12 cellular contexts compared by ENCODE assay signal in genomic region chr2:70596739-70597138, GRCh38. TPM values are rescaled to one million over a fixed set of nuclear protein-coding genes. Genes with fewer than 3 reads are reported as not detected.
DNase-seq lines count a peak whose midpoint lies in the region; ATAC-seq and TF ChIP-seq lines count a peak whose summit lies in the region.
"Had no signal": no experiment of that assay in that cellular context is flagged by ENCODE, and none has a peak within 500 bp of the region (broad histone marks: within the 10 kb centered on the region; RNA-seq: fewer than 3 reads in every experiment).

No MANE protein-coding gene starts in this region.

- peaks cover 10% of the 10 kb centered on the region for H3K36me3 Mint-ChIP-seq in WTC11
- no peaks in the 10 kb centered on the region for H3K36me3 Mint-ChIP-seq in natural killer cell treated with Interleukin-12 subunit alpha and Interleukin-12 subunit beta and Interleukin-15 and Interleukin-18, amount 100 ng/mL, for 72 hours
- H3K36me3 Mint-ChIP-seq: activated naive CD4-positive, alpha-beta T cell treated with anti-CD3 and anti-CD28 coated beads, Interleukin-2, amount 50 U/mL, for 24 hours had no signal

- DNase-seq in DMS53 (lab: John Stamatoyannopoulos, UW) (peak; percentile 54), DMS53 treated with DMSO at 0.1 percent for 48 hours (lab: John Stamatoyannopoulos, UW; ENCODE audit: unreplicated experiment) (no peak), HT1080 (ENCODE audit: low read depth) (peak; percentile 98), WTC11 (ENCODE audit: low spot score) (no peak), ureter (ENCODE audit: low spot score) (no peak), cortex of kidney (lab: John Stamatoyannopoulos, UW) (no peak), NCI-H446 (lab: John Stamatoyannopoulos, UW) (no peak)
- no peak for DNase-seq in natural killer cell treated with Interleukin-12 subunit alpha and Interleukin-12 subunit beta and Interleukin-15 and Interleukin-18, amount 100 ng/mL, for 72 hours (ENCODE audit: low spot score)
- DNase-seq: 8988T, NCI-H524 had no signal

- peak overlapping the region; percentile 38; the same call in 1 of the 2 replicates for H3K27ac Mint-ChIP-seq in WTC11
- no peak overlapping the region for H3K27ac Mint-ChIP-seq in natural killer cell treated with Interleukin-12 subunit alpha and Interleukin-12 subunit beta and Interleukin-15 and Interleukin-18, amount 100 ng/mL, for 72 hours
- H3K27ac Mint-ChIP-seq: activated naive CD4-positive, alpha-beta T cell treated with anti-CD3 and anti-CD28 coated beads, Interleukin-2, amount 50 U/mL, for 24 hours; memory B cell had no signal

- ATAC-seq in WTC11: peak; percentile 20; the same call in 1 of the 2 replicates
- ATAC-seq in natural killer cell treated with Interleukin-12 subunit alpha and Interleukin-12 subunit beta and Interleukin-15 and Interleukin-18, amount 100 ng/mL, for 72 hours: peak; percentile 46 to 53

- H3K27me3 Mint-ChIP-seq in WTC11 (ENCODE audit: low read depth): peaks cover 8% of the 10 kb centered on the region
- H3K27me3 Mint-ChIP-seq in natural killer cell treated with Interleukin-12 subunit alpha and Interleukin-12 subunit beta and Interleukin-15 and Interleukin-18, amount 100 ng/mL, for 72 hours: peaks cover 5 to 16% of the 10 kb centered on the region in 2 donors
- H3K27me3 Mint-ChIP-seq: activated naive CD4-positive, alpha-beta T cell treated with anti-CD3 and anti-CD28 coated beads, Interleukin-2, amount 50 U/mL, for 24 hours had no signal

- H3K4me1 Mint-ChIP-seq in WTC11: peaks cover 13% of the 10 kb centered on the region
- peaks cover 5 to 8% of the 10 kb centered on the region in 2 donors for H3K4me1 Mint-ChIP-seq in natural killer cell treated with Interleukin-12 subunit alpha and Interleukin-12 subunit beta and Interleukin-15 and Interleukin-18, amount 100 ng/mL, for 72 hours (ENCODE audit: low read depth in 2 of 2)
- H3K4me1 Mint-ChIP-seq: activated naive CD4-positive, alpha-beta T cell treated with anti-CD3 and anti-CD28 coated beads, Interleukin-2, amount 50 U/mL, for 24 hours; memory B cell had no signal

- H3K4me3 Mint-ChIP-seq in WTC11: no peak overlapping the region
- no peak overlapping the region for H3K4me3 Mint-ChIP-seq in natural killer cell treated with Interleukin-12 subunit alpha and Interleukin-12 subunit beta and Interleukin-15 and Interleukin-18, amount 100 ng/mL, for 72 hours
- H3K4me3 Mint-ChIP-seq: activated naive CD4-positive, alpha-beta T cell treated with anti-CD3 and anti-CD28 coated beads, Interleukin-2, amount 50 U/mL, for 24 hours; memory B cell had no signal

- POLR2A ChIA-PET in WTC11 (lab: Charles Lee): no interaction called here

- TF ChIP-seq CTCF in WTC11 (IDR thresholded peaks at IDR 0.05): no peak

- CTCF ChIA-PET in WTC11 (lab: Charles Lee): interaction anchor here (1.0 to 1.2 kb wide), 2 partner anchors 21 to 293 kb away, joined by 3 to 4 read pairs; no protein-coding TSS in a partner anchor

- H3K9me3 Mint-ChIP-seq in WTC11: peaks cover 25% of the 10 kb centered on the region
- H3K9me3 Mint-ChIP-seq in natural killer cell treated with Interleukin-12 subunit alpha and Interleukin-12 subunit beta and Interleukin-15 and Interleukin-18, amount 100 ng/mL, for 72 hours: no peaks in the 10 kb centered on the region
- H3K9me3 Mint-ChIP-seq: activated naive CD4-positive, alpha-beta T cell treated with anti-CD3 and anti-CD28 coated beads, Interleukin-2, amount 50 U/mL, for 24 hours had no signal

TF ChIP-seq in WTC11, 78 proteins besides CTCF, POLR2A, EP300 and RAD21:
- no peak for TF ChIP-seq ZNF232 (CRISPR knock-in tag; IDR thresholded peaks at IDR 0.05)
- no peak for TF ChIP-seq ZNF423 (CRISPR knock-in tag; IDR thresholded peaks at IDR 0.05)
- TF ChIP-seq ZNF138 (CRISPR knock-in tag; conservative IDR thresholded peaks at IDR 0.05): no peak
- no peak for TF ChIP-seq NFATC4 (CRISPR knock-in tag; IDR thresholded peaks at IDR 0.05)
- TF ChIP-seq JAZF1 (CRISPR knock-in tag; IDR thresholded peaks at IDR 0.05): no peak
- TF ChIP-seq NR3C1 (CRISPR knock-in tag; conservative IDR thresholded peaks at IDR 0.05; ENCODE audit: low read depth): no peak
- TF ChIP-seq ZNF416 (CRISPR knock-in tag; IDR thresholded peaks at IDR 0.05): no peak

RNA-seq across cellular contexts. Expression of gene TGFA, which starts 43.1 kb away (rescaled TPM):
- 25.8 and 28.2 TPM in 2 replicates for total RNA-seq in HT1080 (2014; rRNA removed; shearing (Covaris generic))
- 49.5 and 53.0 TPM in 2 replicates for polyA plus RNA-seq in HT1080 (2015; cell fraction: cytosol; rRNA removed)
- 31.3 and 33.7 TPM in 2 replicates for polyA plus RNA-seq in HT1080 (2015; cell fraction: nucleus; rRNA removed)
- total RNA-seq in WTC11 (2021) (2.5 to 3.0 TPM (median 2.7 TPM) in 3 replicates), ureter (17.8 TPM)
- 1 to 10 TPM in 1 of 2 donors, under 1 TPM in 1; 0.86 to 1.6 TPM for total RNA-seq in natural killer cell treated with Interleukin-12 subunit alpha and Interleukin-12 subunit beta and Interleukin-15 and Interleukin-18, amount 100 ng/mL, for 72 hours

Comparison
In these comparisons a context has a peak if more than half of its experiments do, and no peak if none do; other contexts are left out.
1. DNase-seq: peak in DMS53 (single experiment) and HT1080 (single experiment); none in DMS53 treated with DMSO at 0.1 percent for 48 hours (single experiment), WTC11 (single experiment), natural killer cell treated with Interleukin-12 subunit alpha and Interleukin-12 subunit beta and Interleukin-15 and Interleukin-18, amount 100 ng/mL, for 72 hours (single experiment), ureter (single experiment), cortex of kidney (single experiment) and NCI-H446 (0 of 2).